Comparison of ENCODE assay signal across 15 cellular contexts in the genomic region with DNA sequence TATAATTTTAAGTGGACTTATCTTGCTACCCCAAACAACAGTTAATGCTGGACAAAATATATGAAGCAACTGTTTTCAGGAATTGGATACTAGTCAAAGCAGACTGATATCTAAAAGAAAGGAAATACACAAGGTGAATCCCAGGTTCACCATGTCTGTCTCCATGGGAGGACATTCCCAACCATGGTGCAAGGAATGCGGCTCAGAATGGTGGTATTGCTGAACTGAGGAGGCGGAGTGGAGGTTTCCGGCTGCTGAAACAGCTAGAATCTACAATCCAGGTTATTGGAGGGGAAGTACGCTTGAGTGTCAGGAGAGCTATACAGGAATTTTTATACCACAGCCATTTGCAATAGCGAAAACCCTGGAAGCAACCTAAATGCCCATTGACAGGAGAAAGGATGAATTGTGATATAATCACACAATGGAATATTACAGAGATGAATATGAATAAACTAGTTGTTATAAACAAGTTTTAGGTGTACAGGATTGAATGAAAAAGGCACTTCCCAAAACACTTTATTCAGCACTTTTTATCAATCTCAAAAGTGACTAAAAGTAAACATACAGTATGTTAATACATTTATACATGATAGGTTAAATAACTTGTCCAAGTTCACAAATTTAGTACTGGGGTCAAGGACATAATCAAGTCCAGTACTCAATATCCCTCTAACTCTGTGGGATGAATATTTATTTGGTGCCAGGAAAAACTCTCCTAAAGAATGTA. TPM values are rescaled to one million over a fixed set of nuclear protein-coding genes. Genes with fewer than 3 reads are reported as not detected.
A peak's percentile ranks its signal among the peaks of the same experiment; 100 is the strongest.
DNase-seq lines count a peak whose midpoint lies in the region; ATAC-seq, FAIRE-seq and TF ChIP-seq lines count a peak whose summit lies in the region.
"Had no signal": no experiment of that assay in that cellular context is flagged by ENCODE, and none has a peak within 500 bp of the region (broad histone marks: within the 10 kb centered on the region; RNA-seq: fewer than 3 reads in every experiment).

No MANE protein-coding gene starts in this region.

- H3K9ac ChIP-seq in GM12878 (ENCODE audit: control insufficient read depth, insufficient read depth, low read length), result no peak overlapping the region
- H3K9ac ChIP-seq: BLaER1 had no signal

- SMC1A ChIA-PET in GM12878 (lab: Charles Lee; ENCODE audit: uncharacterized antibody, unreplicated experiment), result interaction anchor here (0.9 to 1.0 kb wide), 3 partner anchors 65 to 159 kb away, joined by 3 read pairs; no protein-coding TSS in a partner anchor

- H3K27me3 Mint-ChIP-seq in type B pancreatic cell (no peaks in the 10 kb centered on the region), progenitor cell of endocrine pancreas (no peaks in the 10 kb centered on the region)

- POLR2A ChIA-PET in GM12878 (lab: Charles Lee), result interaction anchor here (1.0 kb wide), 1 partner anchor 10 kb away, joined by 5 read pairs; no protein-coding TSS in a partner anchor

- H3K36me3 Mint-ChIP-seq in activated naive CD4-positive, alpha-beta T cell treated with anti-CD3 and anti-CD28 coated beads, Interleukin-2, amount 50 U/mL, for 72 hours, result peaks cover 0 to 11% of the 10 kb centered on the region in 2 donors
- peaks cover 17% of the 10 kb centered on the region for H3K36me3 Mint-ChIP-seq in type B pancreatic cell
- peaks cover 5% of the 10 kb centered on the region for H3K36me3 Mint-ChIP-seq in progenitor cell of endocrine pancreas (ENCODE audit: insufficient read depth)

- in situ Hi-C loops in GM12878 (cut with MboI), result loop anchor here (5.0 kb wide), 1 partner anchor 167 kb away; no protein-coding TSS in a partner anchor

- no peak overlapping the region for H3K4me3 ChIP-seq in GM12878
- H3K4me3 ChIP-seq: BLaER1, SJSA1 had no signal

- TF ChIP-seq RAD21 in GM12878 (IDR thresholded peaks at IDR 0.05; ENCODE audit: insufficient read depth, low read depth, low read length), result no peak

- TF ChIP-seq CTCF in GM12878 (IDR thresholded peaks at IDR 0.05 in 2 of 3, conservative IDR thresholded peaks at IDR 0.05 in 1 of 3; ENCODE audit: control insufficient read depth in 2 of 3, extremely low read depth in 1 of 3, insufficient read depth in 1 of 3, low read depth in 3 of 3, low read length in 3 of 3), result no peak
- TF ChIP-seq CTCF in type B pancreatic cell (conservative IDR thresholded peaks at IDR 0.05), result no peak
- TF ChIP-seq CTCF in progenitor cell of endocrine pancreas (IDR thresholded peaks at IDR 0.05; ENCODE audit: unreplicated experiment), result no peak

- no peak for ATAC-seq in activated naive CD4-positive, alpha-beta T cell treated with anti-CD3 and anti-CD28 coated beads, Interleukin-2, amount 50 U/mL, for 72 hours
- ATAC-seq in GM12878 (no peak), GM18498 (IDR thresholded peaks at IDR 0.05; ENCODE audit: unreplicated experiment) (no peak)

- H3K27ac ChIP-seq in GM12878 (ENCODE audit: control insufficient read depth, insufficient read depth), result no peak overlapping the region
- H3K27ac ChIP-seq: BLaER1, SJSA1 had no signal

- H3K27me3 ChIP-seq in GM12878 (replicated peaks in 1 of 2; ENCODE audit: control insufficient read depth in 2 of 2, insufficient read depth in 2 of 2, low read length in 1 of 2), result no peaks in the 10 kb centered on the region
- H3K27me3 ChIP-seq: BLaER1, SJSA1 had no signal

- TF ChIP-seq POLR2A in GM12878 (IDR thresholded peaks at IDR 0.05; ENCODE audit: low read depth, low read length), result peak; percentile 39

- no peak for FAIRE-seq in GM12878 (lab: Jason Lieb, UNC)

- H4K20me1 ChIP-seq in GM12878 (ENCODE audit: control insufficient read depth, insufficient read depth), result no peaks in the 10 kb centered on the region

- H3K79me2 ChIP-seq in GM12878 (ENCODE audit: control insufficient read depth, insufficient read depth, low read length), result peaks cover 10% of the 10 kb centered on the region

- RAD21 ChIA-PET in GM12878 (lab: Charles Lee; ENCODE audit: unreplicated experiment), result interaction anchor here (1.1 kb wide), 1 partner anchor 93 kb away, joined by 3 read pairs; no protein-coding TSS in a partner anchor

- BruUV-seq in GM12878 (replicated peaks; lab: Mats Ljungman, UMichigan), result no TSS peak

- TF ChIP-seq EP300 in GM12878 (IDR thresholded peaks at IDR 0.05; ENCODE audit: borderline replicate concordance in 1 of 2, control insufficient read depth in 1 of 2, low read depth in 2 of 2, low read length in 2 of 2), result no peak

- peaks cover 0 to 8% of the 10 kb centered on the region in 2 experiments; a peak in 2 of 4 replicates for H3K36me3 ChIP-seq in GM12878 (ENCODE audit: control insufficient read depth in 2 of 2, insufficient read depth in 2 of 2, low read length in 1 of 2)

- DNase-seq in activated naive CD4-positive, alpha-beta T cell treated with anti-CD3 and anti-CD28 coated beads, Interleukin-2, amount 50 U/mL, for 72 hours (ENCODE audit: low spot score in 2 of 2), result no peak
- no peak for DNase-seq in activated naive CD4-positive, alpha-beta T cell (lab: John Stamatoyannopoulos, UW)
- peak; percentile 42 for DNase-seq in NCI-H69 (lab: John Stamatoyannopoulos, UW)
- no peak for DNase-seq in GM12878 (ENCODE audit: low read depth, low spot score)
- no peak for DNase-seq in type B pancreatic cell (ENCODE audit: extremely low spot score, unreplicated experiment)
- no peak for DNase-seq in hepatic stellate cell (ENCODE audit: low spot score)
- DNase-seq in progenitor cell of endocrine pancreas (ENCODE audit: low spot score, unreplicated experiment), result no peak
- DNase-seq: DMS 273 treated with DMSO at 0.1 percent for 48 hours, H7, NCI-H2029, NCI-H510A, OCI-M1 had no signal

- H3K4me1 Mint-ChIP-seq in type B pancreatic cell (ENCODE audit: unreplicated experiment) (no peaks in the 10 kb centered on the region), progenitor cell of endocrine pancreas (ENCODE audit: low read depth) (no peaks in the 10 kb centered on the region)

- CTCF ChIA-PET in GM12878 (lab: Yijun Ruan, JAX), result interaction anchor here (1.3 kb wide), 1 partner anchor 301 kb away, joined by 3 read pairs; no protein-coding TSS in a partner anchor

- no peaks in the 10 kb centered on the region for H3K4me1 ChIP-seq in GM12878 (ENCODE audit: control insufficient read depth, insufficient read depth, low read length)
- H3K4me1 ChIP-seq: SJSA1 had no signal

- H3K4me2 ChIP-seq in GM12878 (ENCODE audit: control insufficient read depth, insufficient read depth), result no peak overlapping the region
- H3K4me2 ChIP-seq: BLaER1 had no signal

- 95% methylated on average over 5 of the region's 5 CpGs for WGBS in GM12878 (ENCODE audit: insufficient coverage, insufficient replicate concordance, low lambda C conversion rate, missing lambda C conversion rate)

- no peak overlapping the region for H3K4me3 Mint-ChIP-seq in type B pancreatic cell
- H3K4me3 Mint-ChIP-seq in progenitor cell of endocrine pancreas (ENCODE audit: low read depth), result no peak overlapping the region

- intact Hi-C loops in GM12878 (cut with micrococcal nuclease; ENCODE audit: unreplicated experiment), result no loop called here

- H3K27ac Mint-ChIP-seq in activated naive CD4-positive, alpha-beta T cell treated with anti-CD3 and anti-CD28 coated beads, Interleukin-2, amount 50 U/mL, for 72 hours, result peak overlapping the region; percentile 50 to 53
- peak overlapping the region; percentile 6 for H3K27ac Mint-ChIP-seq in type B pancreatic cell
- no peak overlapping the region for H3K27ac Mint-ChIP-seq in progenitor cell of endocrine pancreas

- H3K9me3 Mint-ChIP-seq in activated naive CD4-positive, alpha-beta T cell treated with anti-CD3 and anti-CD28 coated beads, Interleukin-2, amount 50 U/mL, for 72 hours, result no peaks in the 10 kb centered on the region
- H3K9me3 Mint-ChIP-seq in type B pancreatic cell (no peaks in the 10 kb centered on the region), progenitor cell of endocrine pancreas (ENCODE audit: low read depth) (no peaks in the 10 kb centered on the region)

- no peak overlapping the region for H2AFZ ChIP-seq in GM12878 (ENCODE audit: control insufficient read depth, low read depth, low read length)

- no peaks in the 10 kb centered on the region for H3K9me3 ChIP-seq in GM12878 (replicated peaks; ENCODE audit: control insufficient read depth, insufficient read depth, low read length)
- H3K9me3 ChIP-seq: BLaER1, SJSA1 had no signal

RNA-seq across cellular contexts. Expression of gene HMGB2, which starts 9.0 kb away (rescaled TPM):
- total RNA-seq in activated naive CD4-positive, alpha-beta T cell treated with anti-CD3 and anti-CD28 coated beads, Interleukin-2, amount 50 U/mL, for 72 hours, result 100 to 1,000 TPM; 567 to 924 TPM
- 48.0 and 49.1 TPM in 2 replicates for total RNA-seq in GM12878 (2013; cell fraction: nucleolus; rRNA removed)
- 260 and 307 TPM in 2 replicates for total RNA-seq in GM12878 (2014; rRNA removed)
- 580 and 598 TPM in 2 replicates for total RNA-seq in GM12878 (2014; rRNA removed; fragmentation: Illumina TruSeq; extraction: Trizol)
- total RNA-seq in GM12878 (2021), result 314 and 323 TPM in 2 replicates
- 338 TPM for polyA plus RNA-seq in GM12878 (2011; ENCODE audit: low read depth)
- 420 and 773 TPM in 2 replicates for polyA plus RNA-seq in GM12878 (2011; rRNA removed)
- 127 and 140 TPM in 2 replicates for polyA plus RNA-seq in GM12878 (2011; cell fraction: cytosol; rRNA removed)
- 103 and 152 TPM in 2 replicates for polyA plus RNA-seq in GM12878 (2011; cell fraction: nucleus; rRNA removed)
- polyA plus RNA-seq in GM12878 (2012), result 382 and 414 TPM in 2 replicates
- polyA plus RNA-seq in GM12878 (2014; fragmentation: Illumina TruSeq; extraction: Trizol), result 756 and 851 TPM in 2 replicates
- polyA plus RNA-seq in GM12878 (2014; fragmentation: Nextera tagmentation; extraction: Ambion mirVana), result 100 to 1,000 TPM; 858 to 954 TPM
- 358 and 471 TPM in 2 replicates for polyA plus RNA-seq in GM12878 (2014; rRNA removed)
- polyA plus RNA-seq in GM12878 (2016; fragmentation: Nextera tagmentation; extraction: Ambion mirVana), result 100 to 1,000 TPM; 931 to 961 TPM
- 62.3 and 71.0 TPM in 2 replicates for polyA minus RNA-seq in GM12878 (2011; rRNA and poly(A)+ RNA removed)
- polyA minus RNA-seq in GM12878 (2011; cell fraction: cytosol; rRNA and poly(A)+ RNA removed), result 49.4 and 65.2 TPM in 2 replicates
- polyA minus RNA-seq in GM12878 (2011; cell fraction: nucleus; rRNA and poly(A)+ RNA removed), result 36.6 and 52.7 TPM in 2 replicates
- 67.7 and 201 TPM in 2 replicates for total RNA-seq in type B pancreatic cell (ENCODE audit: low replicate concordance)
- 145 and 157 TPM in 2 replicates for total RNA-seq in progenitor cell of endocrine pancreas

RNA-seq across cellular contexts. Expression of gene SAP30, which starts 45.6 kb away (rescaled TPM):
- total RNA-seq in activated naive CD4-positive, alpha-beta T cell treated with anti-CD3 and anti-CD28 coated beads, Interleukin-2, amount 50 U/mL, for 72 hours, result 10 to 100 TPM; 19.0 to 21.7 TPM
- total RNA-seq in GM12878 (2013; cell fraction: nucleolus; rRNA removed), result 22.3 and 23.3 TPM in 2 replicates
- total RNA-seq in GM12878 (2014; rRNA removed), result 23.1 and 28.4 TPM in 2 replicates
- 28.9 and 29.7 TPM in 2 replicates for total RNA-seq in GM12878 (2014; rRNA removed; fragmentation: Illumina TruSeq; extraction: Trizol)
- 26.0 and 29.6 TPM in 2 replicates for total RNA-seq in GM12878 (2021)
- polyA plus RNA-seq in GM12878 (2011; ENCODE audit: low read depth), result 8.3 TPM
- polyA plus RNA-seq in GM12878 (2011; rRNA removed), result 56.9 and 106 TPM in 2 replicates
- polyA plus RNA-seq in GM12878 (2011; cell fraction: cytosol; rRNA removed), result 14.4 and 24.8 TPM in 2 replicates
- 19.3 and 22.7 TPM in 2 replicates for polyA plus RNA-seq in GM12878 (2011; cell fraction: nucleus; rRNA removed)
- 27.0 and 33.1 TPM in 2 replicates for polyA plus RNA-seq in GM12878 (2012)
- polyA plus RNA-seq in GM12878 (2014; fragmentation: Illumina TruSeq; extraction: Trizol), result 16.3 and 18.3 TPM in 2 replicates
- 10 to 100 TPM in 1 of 2 experiments, 1 to 10 TPM in 1; 5.4 to 24.0 TPM for polyA plus RNA-seq in GM12878 (2014; fragmentation: Nextera tagmentation; extraction: Ambion mirVana)
- 30.0 and 31.7 TPM in 2 replicates for polyA plus RNA-seq in GM12878 (2014; rRNA removed)
- 1 to 10 TPM; 5.0 to 9.9 TPM for polyA plus RNA-seq in GM12878 (2016; fragmentation: Nextera tagmentation; extraction: Ambion mirVana)
- 9.9 and 10.1 TPM in 2 replicates for polyA minus RNA-seq in GM12878 (2011; rRNA and poly(A)+ RNA removed)
- 9.9 and 10.5 TPM in 2 replicates for polyA minus RNA-seq in GM12878 (2011; cell fraction: cytosol; rRNA and poly(A)+ RNA removed)
- 13.1 and 18.6 TPM in 2 replicates for polyA minus RNA-seq in GM12878 (2011; cell fraction: nucleus; rRNA and poly(A)+ RNA removed)
- 7.9 and 21.3 TPM in 2 replicates for total RNA-seq in type B pancreatic cell (ENCODE audit: low replicate concordance)
- 23.7 TPM in 2 replicates for total RNA-seq in progenitor cell of endocrine pancreas
